17 cellular contexts compared by ENCODE assay signal in the genomic region with DNA sequence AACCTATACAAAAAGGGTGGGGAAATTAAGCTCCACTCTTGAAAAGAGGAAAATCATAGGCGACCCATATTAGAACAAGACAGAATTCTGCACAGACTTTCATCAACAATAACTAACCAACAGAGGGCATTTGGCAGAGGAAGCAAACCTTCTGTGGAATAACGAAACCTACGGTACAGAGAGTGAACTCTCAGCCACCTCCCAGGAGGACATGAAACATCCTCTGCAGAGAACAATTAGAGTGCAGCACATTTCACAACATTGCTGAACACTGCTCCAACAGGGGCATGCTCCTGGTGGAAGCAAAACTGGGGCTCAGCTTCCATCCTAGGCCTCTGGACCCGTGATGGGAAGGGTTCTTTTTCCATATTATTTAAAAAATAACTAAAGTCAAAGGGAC.
DNase-seq lines count a peak whose midpoint lies in the region; ATAC-seq and TF ChIP-seq lines count a peak whose summit lies in the region.
"Had no signal": no experiment of that assay in that cellular context is flagged by ENCODE, and none has a peak within 500 bp of the region (broad histone marks: within the 10 kb centered on the region; RNA-seq: fewer than 3 reads in every experiment).

No MANE protein-coding gene starts in this region.

- ATAC-seq in GM18511 (IDR thresholded peaks at IDR 0.05; ENCODE audit: unreplicated experiment): no peak

- no peak for TF ChIP-seq CTCF in choroid plexus epithelial cell (conservative IDR thresholded peaks at IDR 0.05; ENCODE audit: low read depth, low read length)
- TF ChIP-seq CTCF in fibroblast of pulmonary artery (IDR thresholded peaks at IDR 0.05; ENCODE audit: low read length, missing control alignments): no peak

- DNase-seq in NOMO-1 treated with DMSO at 0.1 percent for 48 hours (lab: John Stamatoyannopoulos, UW; ENCODE audit: unreplicated experiment) (peak; percentile 8), NOMO-1 treated with dmso at 0.1 percent for 144 hours (lab: John Stamatoyannopoulos, UW; ENCODE audit: unreplicated experiment) (no peak), choroid plexus epithelial cell (ENCODE audit: low read depth) (peak; percentile 44), fibroblast of pulmonary artery (ENCODE audit: low read depth) (peak; percentile 17), retina (no peak)
- no peak for DNase-seq in activated naive CD4-positive, alpha-beta T cell treated with anti-CD3 and anti-CD28 coated beads, Interleukin-2, amount 50 U/mL, for 16 hours
- DNase-seq: Calu3; CD4-positive, CD25-positive, alpha-beta regulatory T cell; CD8-positive, alpha-beta memory T cell; DMS53; DMS79 treated with DMSO at 0.1 percent for 48 hours; GF-D8; GM23248; H7; HCEC 1CT had no signal

- no peak overlapping the region for H3K4me3 ChIP-seq in choroid plexus epithelial cell (ENCODE audit: low read depth, low read length)
- no peak overlapping the region for H3K4me3 ChIP-seq in fibroblast of pulmonary artery (replicated peaks; ENCODE audit: low read depth, low read length)
- H3K4me3 ChIP-seq: BLaER1, GM23248 had no signal

Comparison
In these comparisons a context has a peak if more than half of its experiments do, and no peak if none do; other contexts are left out.
1. DNase-seq: peak in NOMO-1 treated with DMSO at 0.1 percent for 48 hours (single experiment), choroid plexus epithelial cell (single experiment) and fibroblast of pulmonary artery (single experiment); none in NOMO-1 treated with dmso at 0.1 percent for 144 hours (single experiment), activated naive CD4-positive, alpha-beta T cell treated with anti-CD3 and anti-CD28 coated beads, Interleukin-2, amount 50 U/mL, for 16 hours (single experiment) and retina (single experiment).